In the genomic region with DNA sequence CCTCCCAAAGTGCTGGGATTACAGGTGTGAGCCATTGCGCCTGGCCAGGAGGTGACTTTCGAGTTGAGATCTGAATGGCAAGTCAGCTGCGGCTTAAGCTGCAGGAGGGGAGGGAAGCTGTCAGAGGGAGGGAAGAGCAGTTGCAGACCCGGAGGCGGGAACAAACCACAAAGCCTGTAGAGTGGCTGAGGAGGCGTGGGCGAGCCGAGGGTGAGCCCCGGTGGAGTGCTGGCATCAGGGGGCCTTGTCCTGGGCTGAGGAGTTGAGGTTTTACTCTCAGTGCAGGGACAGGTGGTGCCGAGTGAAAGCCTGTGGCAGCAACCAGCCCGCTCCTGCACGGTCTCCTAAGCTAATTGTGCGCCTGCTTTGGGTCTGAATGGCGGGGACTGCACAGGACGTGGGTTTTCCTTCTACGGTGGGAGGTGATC, we compare ENCODE assay signal across 8 cellular contexts. TPM values are rescaled to one million over a fixed set of nuclear protein-coding genes. Genes with fewer than 3 reads are reported as not detected.
A peak's percentile ranks its signal among the peaks of the same experiment; 100 is the strongest.
DNase-seq lines count a peak whose midpoint lies in the region; ATAC-seq, FAIRE-seq and TF ChIP-seq lines count a peak whose summit lies in the region.

No MANE protein-coding gene starts in this region.

- TF ChIP-seq CTCF in NB4 (IDR thresholded peaks at IDR 0.05; ENCODE audit: low read depth, low read length), result no peak
- no peak for TF ChIP-seq CTCF in type B pancreatic cell (conservative IDR thresholded peaks at IDR 0.05)

- H3K27me3 Mint-ChIP-seq in activated CD4-positive, alpha-beta T cell treated with anti-CD3 and anti-CD28 coated beads, Interleukin-2, amount 10 ng/mL, durations not matched to agents 24 days and 14 days, result no peaks in the 10 kb centered on the region
- H3K27me3 Mint-ChIP-seq in type B pancreatic cell, result no peaks in the 10 kb centered on the region

- peak overlapping the region; percentile 52 for H3K27ac Mint-ChIP-seq in activated CD4-positive, alpha-beta T cell treated with anti-CD3 and anti-CD28 coated beads, Interleukin-2, amount 10 ng/mL, durations not matched to agents 24 days and 14 days
- H3K27ac Mint-ChIP-seq in type B pancreatic cell, result peak overlapping the region; percentile 50

- H3K9me3 Mint-ChIP-seq in activated CD4-positive, alpha-beta T cell treated with anti-CD3 and anti-CD28 coated beads, Interleukin-2, amount 10 ng/mL, durations not matched to agents 24 days and 14 days, result no peaks in the 10 kb centered on the region
- no peaks in the 10 kb centered on the region for H3K9me3 Mint-ChIP-seq in type B pancreatic cell

- no peak for FAIRE-seq in frontal cortex (lab: Jason Lieb, UNC)

- no peaks in the 10 kb centered on the region for H3K36me3 Mint-ChIP-seq in activated CD4-positive, alpha-beta T cell treated with anti-CD3 and anti-CD28 coated beads, Interleukin-2, amount 10 ng/mL, durations not matched to agents 24 days and 14 days (ENCODE audit: low read depth)
- H3K36me3 Mint-ChIP-seq in type B pancreatic cell, result no peaks in the 10 kb centered on the region

- H3K4me3 Mint-ChIP-seq in activated CD4-positive, alpha-beta T cell treated with anti-CD3 and anti-CD28 coated beads, Interleukin-2, amount 10 ng/mL, durations not matched to agents 24 days and 14 days, result peak overlapping the region; percentile 25
- H3K4me3 Mint-ChIP-seq in type B pancreatic cell, result peak overlapping the region; percentile 7

- DNase-seq in GDM1 (lab: John Stamatoyannopoulos, UW) (peak; percentile 74), NB4 (ENCODE audit: low read depth) (peak; percentile 90), islet precursor cell (peak; percentile 77), type B pancreatic cell (ENCODE audit: extremely low spot score, unreplicated experiment) (no peak), frontal cortex (ENCODE audit: low spot score in 2 of 2) (no peak), GM03348 (ENCODE audit: low spot score) (no peak)
- peak; percentile 82 for DNase-seq in activated CD4-positive, alpha-beta T cell treated with anti-CD3 and anti-CD28 coated beads, Interleukin-2, amount 10 ng/mL, durations not matched to agents 24 days and 14 days

- H3K4me1 Mint-ChIP-seq in activated CD4-positive, alpha-beta T cell treated with anti-CD3 and anti-CD28 coated beads, Interleukin-2, amount 10 ng/mL, durations not matched to agents 24 days and 14 days, result peaks cover 46% of the 10 kb centered on the region
- peaks cover 29% of the 10 kb centered on the region for H3K4me1 Mint-ChIP-seq in type B pancreatic cell (ENCODE audit: unreplicated experiment)

- TF ChIP-seq POLR2A in NB4 (IDR thresholded peaks at IDR 0.05; ENCODE audit: extremely low read depth, insufficient read length), result no peak

- no peak for ATAC-seq in HG02763 (IDR thresholded peaks at IDR 0.05; ENCODE audit: unreplicated experiment)

- H3K4me3 ChIP-seq in NB4 (ENCODE audit: low read depth, low read length), result no peak overlapping the region

- intact Hi-C loops in activated CD4-positive, alpha-beta T cell treated with anti-CD3 and anti-CD28 coated beads, Interleukin-2, amount 10 ng/mL, durations not matched to agents 24 days and 14 days (cut with micrococcal nuclease), result loop anchor here (2.0 to 5.0 kb wide), 2 partner anchors 38 to 45 kb away; partner anchors contain the start of genes GEMIN7 and NKPD1

RNA-seq across cellular contexts. Expression of gene PPP1R37, which starts 24.2 kb away (rescaled TPM):
- total RNA-seq in activated CD4-positive, alpha-beta T cell treated with anti-CD3 and anti-CD28 coated beads, Interleukin-2, amount 10 ng/mL, durations not matched to agents 24 days and 14 days, result 20.3 and 21.8 TPM in 2 replicates
- total RNA-seq in type B pancreatic cell (ENCODE audit: low replicate concordance), result 44.7 and 63.7 TPM in 2 replicates
- 24.1 TPM for total RNA-seq in frontal cortex

RNA-seq across cellular contexts. Expression of gene GEMIN7, which starts 38.1 kb away (rescaled TPM):
- total RNA-seq in activated CD4-positive, alpha-beta T cell treated with anti-CD3 and anti-CD28 coated beads, Interleukin-2, amount 10 ng/mL, durations not matched to agents 24 days and 14 days, result 51.5 and 54.3 TPM in 2 replicates
- 32.2 and 35.6 TPM in 2 replicates for total RNA-seq in type B pancreatic cell (ENCODE audit: low replicate concordance)
- total RNA-seq in frontal cortex, result 11.8 TPM

RNA-seq across cellular contexts. Expression of gene ZNF296, which starts 40.9 kb away (rescaled TPM):
- 4.7 and 5.3 TPM in 2 replicates for total RNA-seq in activated CD4-positive, alpha-beta T cell treated with anti-CD3 and anti-CD28 coated beads, Interleukin-2, amount 10 ng/mL, durations not matched to agents 24 days and 14 days
- total RNA-seq in type B pancreatic cell (ENCODE audit: low replicate concordance) (2.2 and 3.7 TPM in 2 replicates), frontal cortex (under 0.01 TPM)

RNA-seq across cellular contexts. Expression of gene NKPD1, which starts 43.6 kb away (rescaled TPM):
- total RNA-seq in activated CD4-positive, alpha-beta T cell treated with anti-CD3 and anti-CD28 coated beads, Interleukin-2, amount 10 ng/mL, durations not matched to agents 24 days and 14 days, result 0.16 and 0.28 TPM in 2 replicates
- total RNA-seq in type B pancreatic cell (ENCODE audit: low replicate concordance), result 0.56 and 1.3 TPM in 2 replicates
- 1.2 TPM for total RNA-seq in frontal cortex

Comparison
In these comparisons a context has a peak if more than half of its experiments do, and no peak if none do; other contexts are left out.
1. DNase-seq: peak in GDM1 (single experiment), NB4 (single experiment), activated CD4-positive, alpha-beta T cell treated with anti-CD3 and anti-CD28 coated beads, Interleukin-2, amount 10 ng/mL, durations not matched to agents 24 days and 14 days (single experiment) and islet precursor cell (single experiment); none in type B pancreatic cell (single experiment), frontal cortex (0 of 2) and GM03348 (single experiment).